8 cellular contexts compared by ENCODE assay signal in genomic region chr22:26483439-26484359, GRCh38. TPM values are rescaled to one million over a fixed set of nuclear protein-coding genes. Genes with fewer than 3 reads are reported as not detected.
DNase-seq lines count a peak whose midpoint lies in the region; ATAC-seq, FAIRE-seq and TF ChIP-seq lines count a peak whose summit lies in the region.

HPS4 (minus strand) TSS chr22:26483783; CDS start chr22:26481762, 2,021 bp downstream.
SRRD (plus strand) TSS chr22:26483877; CDS start chr22:26483891, 14 bp downstream.

- H3K27ac Mint-ChIP-seq in T-helper 1 cell treated with Interleukin-12 subunit alpha and Interleukin-12 subunit beta and Interleukin-4 antibody, amounts not matched to agents 30 μg/mL and 1 μg/mL, for 36 hours: peak within 1 kb of the TSS; percentile 87

- ATAC-seq in HG02840 (IDR thresholded peaks at IDR 0.05; ENCODE audit: low FRiP score, unreplicated experiment): peak; percentile 76

- peaks cover 57% of the 10 kb centered on the region for H3K4me1 Mint-ChIP-seq in T-helper 1 cell treated with Interleukin-12 subunit alpha and Interleukin-12 subunit beta and Interleukin-4 antibody, amounts not matched to agents 30 μg/mL and 1 μg/mL, for 36 hours (ENCODE audit: low read depth)

- peak; percentile 84 for DNase-seq in GM12891 (ENCODE audit: insufficient read length, low spot score)
- DNase-seq in NCI-H1436 treated with DMSO at 0.1 percent for 48 hours (lab: John Stamatoyannopoulos, UW): peak; percentile 18
- DNase-seq in amygdala (lab: John Stamatoyannopoulos, UW): peak in 54 of 56 donors; percentile 22 to 87 (median 69)
- peak; percentile 86 for DNase-seq in right atrium auricular region (ENCODE audit: low spot score)
- DNase-seq in pulmonary artery endothelial cell (ENCODE audit: low read depth, low spot score): peak; percentile 66
- peak; percentile 99 for DNase-seq in urothelium cell line (ENCODE audit: low spot score)

- H3K9me3 Mint-ChIP-seq in T-helper 1 cell treated with Interleukin-12 subunit alpha and Interleukin-12 subunit beta and Interleukin-4 antibody, amounts not matched to agents 30 μg/mL and 1 μg/mL, for 36 hours: no peaks in the 10 kb centered on the region

- peaks cover 0 to 53% of the 10 kb centered on the region in 2 donors for H3K4me1 ChIP-seq in right atrium auricular region

- TF ChIP-seq CTCF in right atrium auricular region (IDR thresholded peaks at IDR 0.05): no peak

- peak within 1 kb of the TSS; percentile 94 to 96 for H3K27ac ChIP-seq in right atrium auricular region

- no peaks in the 10 kb centered on the region for H3K27me3 Mint-ChIP-seq in T-helper 1 cell treated with Interleukin-12 subunit alpha and Interleukin-12 subunit beta and Interleukin-4 antibody, amounts not matched to agents 30 μg/mL and 1 μg/mL, for 36 hours (ENCODE audit: low read depth)

- peak; percentile 63 for TF ChIP-seq POLR2A in GM12891 (IDR thresholded peaks at IDR 0.05; ENCODE audit: low read depth, low read length)

- FAIRE-seq in GM12891 (lab: Jason Lieb, UNC): peak; percentile 94
- FAIRE-seq in urothelium cell line (lab: Jason Lieb, UNC): peak; percentile 100

- peaks cover 10% of the 10 kb centered on the region for H3K36me3 Mint-ChIP-seq in T-helper 1 cell treated with Interleukin-12 subunit alpha and Interleukin-12 subunit beta and Interleukin-4 antibody, amounts not matched to agents 30 μg/mL and 1 μg/mL, for 36 hours (ENCODE audit: low read depth)

- H3K36me3 ChIP-seq in right atrium auricular region: peaks cover 11% of the 10 kb centered on the region

- peak within 1 kb of the TSS; percentile 87 to 88 for H3K4me3 ChIP-seq in right atrium auricular region

- H3K9me3 ChIP-seq in right atrium auricular region: no peaks in the 10 kb centered on the region

- H3K4me3 Mint-ChIP-seq in T-helper 1 cell treated with Interleukin-12 subunit alpha and Interleukin-12 subunit beta and Interleukin-4 antibody, amounts not matched to agents 30 μg/mL and 1 μg/mL, for 36 hours: peak within 1 kb of the TSS; percentile 96

- no peaks in the 10 kb centered on the region for H3K27me3 ChIP-seq in right atrium auricular region

TF ChIP-seq in GM12891, 5 proteins besides CTCF, POLR2A, EP300 and RAD21:
- TF ChIP-seq POLR2AphosphoS5 (IDR thresholded peaks at IDR 0.05; ENCODE audit: low read depth, low read length): peak; percentile 82
- TF ChIP-seq PAX5 (IDR thresholded peaks at IDR 0.05; ENCODE audit: insufficient read depth, low read length, severe bottlenecking): no peak
- peak; percentile 77 for TF ChIP-seq TAF1 (IDR thresholded peaks at IDR 0.05; ENCODE audit: low read depth, low read length)
- no peak for TF ChIP-seq SPI1 (IDR thresholded peaks at IDR 0.05; ENCODE audit: low read depth, low read length)
- no peak for TF ChIP-seq POU2F2 (IDR thresholded peaks at IDR 0.05; ENCODE audit: low read depth, low read length)

RNA-seq across cellular contexts. Expression of gene HPS4, which starts in this region (rescaled TPM):
- 16.9 TPM for polyA plus RNA-seq in GM12891 (2012; ENCODE audit: low read depth, missing spikeins)
- total RNA-seq in right atrium auricular region (10 to 100 TPM in 1 of 2 donors, 1 to 10 TPM in 1; 6.8 to 10.8 TPM), pulmonary artery endothelial cell (18.0 and 18.4 TPM in 2 replicates)

RNA-seq across cellular contexts. Expression of gene SRRD, which starts in this region (rescaled TPM):
- polyA plus RNA-seq in GM12891 (2012; ENCODE audit: low read depth, missing spikeins): 15.2 TPM
- total RNA-seq in right atrium auricular region (10 to 100 TPM; 20.4 to 25.0 TPM), pulmonary artery endothelial cell (17.6 and 28.9 TPM in 2 replicates)

Comparison
In these comparisons a context has a peak if more than half of its experiments do, and no peak if none do; other contexts are left out.
1. Peak in every context shown above with its lines: DNase-seq, ATAC-seq, H3K4me3 ChIP-seq and H3K27ac ChIP-seq.
2. DNase-seq: peak in every context shown above with its lines; median percentile 99 in urothelium cell line; 86 in right atrium auricular region; 84 in GM12891; 69 in amygdala; 66 in pulmonary artery endothelial cell; 18 in NCI-H1436 treated with DMSO at 0.1 percent for 48 hours.